Comparison of ENCODE assay signal across 1 cellular context in the genomic region with DNA sequence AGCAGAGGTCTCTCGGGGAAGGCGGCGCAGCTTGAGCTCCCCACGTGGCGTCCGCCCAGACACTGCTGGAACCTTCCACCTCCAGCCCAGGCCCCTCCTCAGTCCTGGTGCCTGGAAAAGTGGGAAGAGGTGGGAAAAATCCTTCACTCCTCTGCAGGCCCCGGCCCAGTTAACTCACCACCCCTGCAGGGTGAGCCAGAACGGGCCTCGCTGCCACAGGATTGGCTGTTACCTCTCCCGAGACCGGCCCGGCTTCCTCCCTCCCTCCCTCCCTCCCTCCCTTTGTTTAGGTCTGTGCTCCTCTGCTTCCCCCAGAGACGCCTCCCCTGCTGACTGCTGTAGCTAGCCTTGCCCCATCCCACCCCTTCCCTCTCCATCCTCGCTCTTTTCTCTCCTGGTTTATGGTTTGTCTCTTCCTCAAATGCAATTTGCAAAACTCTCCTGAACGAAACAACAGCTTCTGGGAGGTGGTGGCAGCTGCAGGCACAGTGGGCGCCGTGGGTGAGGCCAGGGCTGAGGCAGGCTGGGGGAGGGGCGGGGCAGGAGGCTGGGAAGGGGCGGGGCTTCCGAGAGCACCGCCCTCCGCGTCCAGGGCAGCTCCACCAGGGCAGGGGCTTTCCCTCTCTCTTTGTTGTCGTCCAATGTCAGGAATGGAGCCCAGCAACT.
TF ChIP-seq lines count a peak whose summit lies in the region.

No MANE protein-coding gene starts in this region.

TF ChIP-seq in SK-N-SH treated with all-trans-retinoic acid at 6 μM for 48 hours, 23 proteins besides CTCF, POLR2A, EP300 and RAD21 (continued from another document):
- TF ChIP-seq, protein P1, sequence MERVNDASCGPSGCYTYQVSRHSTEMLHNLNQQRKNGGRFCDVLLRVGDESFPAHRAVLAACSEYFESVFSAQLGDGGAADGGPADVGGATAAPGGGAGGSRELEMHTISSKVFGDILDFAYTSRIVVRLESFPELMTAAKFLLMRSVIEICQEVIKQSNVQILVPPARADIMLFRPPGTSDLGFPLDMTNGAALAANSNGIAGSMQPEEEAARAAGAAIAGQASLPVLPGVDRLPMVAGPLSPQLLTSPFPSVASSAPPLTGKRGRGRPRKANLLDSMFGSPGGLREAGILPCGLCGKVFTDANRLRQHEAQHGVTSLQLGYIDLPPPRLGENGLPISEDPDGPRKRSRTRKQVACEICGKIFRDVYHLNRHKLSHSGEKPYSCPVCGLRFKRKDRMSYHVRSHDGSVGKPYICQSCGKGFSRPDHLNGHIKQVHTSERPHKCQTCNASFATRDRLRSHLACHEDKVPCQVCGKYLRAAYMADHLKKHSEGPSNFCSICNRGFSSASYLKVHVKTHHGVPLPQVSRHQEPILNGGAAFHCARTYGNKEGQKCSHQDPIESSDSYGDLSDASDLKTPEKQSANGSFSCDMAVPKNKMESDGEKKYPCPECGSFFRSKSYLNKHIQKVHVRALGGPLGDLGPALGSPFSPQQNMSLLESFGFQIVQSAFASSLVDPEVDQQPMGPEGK (CRISPR knock-in tag; IDR thresholded peaks at IDR 0.05; ENCODE audit: borderline replicate concordance): no peak
- TF ChIP-seq ISL1 (CRISPR knock-in tag; IDR thresholded peaks at IDR 0.05) (no peak), PPARA (CRISPR knock-in tag; IDR thresholded peaks at IDR 0.05; ENCODE audit: borderline replicate concordance) (no peak), RARB (CRISPR knock-in tag; IDR thresholded peaks at IDR 0.05) (no peak), TCF4 (CRISPR knock-in tag; IDR thresholded peaks at IDR 0.05; ENCODE audit: borderline replicate concordance) (no peak), ZC3H10 (CRISPR knock-in tag; IDR thresholded peaks at IDR 0.05) (no peak)
